ENCODE assay signal across 17 cellular contexts in genomic region chr17:71970312-71970711, GRCh38.
DNase-seq lines count a peak whose midpoint lies in the region; ATAC-seq, FAIRE-seq and TF ChIP-seq lines count a peak whose summit lies in the region.
"Had no signal": no experiment of that assay in that cellular context is flagged by ENCODE, and none has a peak within 500 bp of the region (broad histone marks: within the 10 kb centered on the region; RNA-seq: fewer than 3 reads in every experiment).

No MANE protein-coding gene starts in this region.

- H3K4me3 ChIP-seq in HCT116 (replicated peaks in 1 of 2; ENCODE audit: low read depth in 1 of 2, low read length in 2 of 2), result no peak overlapping the region
- H3K4me3 ChIP-seq in RWPE2 (ENCODE audit: severe bottlenecking), result no peak overlapping the region
- H3K4me3 ChIP-seq in keratinocyte (ENCODE audit: control insufficient read depth in 2 of 3, extremely low read depth in 1 of 3, insufficient read depth in 2 of 3, low read depth in 1 of 3, low read length in 3 of 3), result no peak overlapping the region
- H3K4me3 ChIP-seq in tibial nerve, result no peak overlapping the region
- H3K4me3 ChIP-seq: lower lobe of right lung, pancreas had no signal

- TF ChIP-seq EP300 in tibial nerve (IDR thresholded peaks at IDR 0.05), result no peak

- intact Hi-C loops in HCT116 (cut with micrococcal nuclease), result no loop called here

- no peaks in the 10 kb centered on the region for H3K4me1 Mint-ChIP-seq in stimulated activated effector memory CD8-positive, alpha-beta T cell treated with anti-CD3 and anti-CD28 coated beads, Interleukin-12 subunit alpha, Interleukin-12 subunit beta, amount 100 ng/mL, for 72 hours
- H3K4me1 Mint-ChIP-seq: CD14-positive monocyte had no signal

- no peaks in the 10 kb centered on the region for H3K9me1 ChIP-seq in keratinocyte (ENCODE audit: control insufficient read depth, extremely low read depth, insufficient read depth, low read length)

- H3K36me3 ChIP-seq in HCT116 (ENCODE audit: control insufficient read depth in 1 of 2, insufficient read depth in 2 of 2, low read length in 2 of 2) (no peaks in the 10 kb centered on the region), RWPE2 (ENCODE audit: low read depth) (no peaks in the 10 kb centered on the region), keratinocyte (ENCODE audit: control insufficient read depth in 2 of 2, extremely low read depth in 1 of 2, insufficient read depth in 2 of 2, low read length in 2 of 2) (no peaks in the 10 kb centered on the region), tibial nerve (no peaks in the 10 kb centered on the region)
- H3K36me3 ChIP-seq: lower lobe of right lung, pancreas had no signal

- H3K4me3 Mint-ChIP-seq in stimulated activated effector memory CD8-positive, alpha-beta T cell treated with anti-CD3 and anti-CD28 coated beads, Interleukin-12 subunit alpha, Interleukin-12 subunit beta, amount 100 ng/mL, for 72 hours, result no peak overlapping the region
- H3K4me3 Mint-ChIP-seq: CD14-positive monocyte had no signal

- no peak for TF ChIP-seq RAD21 in HCT116 (IDR thresholded peaks at IDR 0.05; ENCODE audit: low read depth)

- 71 to 74% methylated on average over 1 of the region's 1 CpG for WGBS in tibial nerve, 2 donors

- H3K27me3 ChIP-seq in HCT116 (ENCODE audit: insufficient read depth, low read length), result no peaks in the 10 kb centered on the region
- no peaks in the 10 kb centered on the region for H3K27me3 ChIP-seq in RWPE2 (ENCODE audit: insufficient read depth, poor library complexity, severe bottlenecking)
- H3K27me3 ChIP-seq in keratinocyte (ENCODE audit: control insufficient read depth, extremely low read depth, insufficient read depth, low read length), result no peaks in the 10 kb centered on the region
- H3K27me3 ChIP-seq in tibial nerve, result no peaks in the 10 kb centered on the region
- H3K27me3 ChIP-seq: pancreas had no signal

- H2AFZ ChIP-seq in HCT116 (ENCODE audit: low read depth, low read length, poor library complexity, severe bottlenecking) (no peak overlapping the region), keratinocyte (ENCODE audit: control insufficient read depth, low read length) (no peak overlapping the region)

- no peak for TF ChIP-seq POLR2A in GM12891 (IDR thresholded peaks at IDR 0.05; ENCODE audit: low read depth, low read length)
- TF ChIP-seq POLR2A in HCT116 (IDR thresholded peaks at IDR 0.05; ENCODE audit: borderline replicate concordance, extremely low read depth, insufficient read depth, insufficient read length), result no peak
- no peak for TF ChIP-seq POLR2A in tibial nerve (IDR thresholded peaks at IDR 0.05)

- peaks cover 3% of the 10 kb centered on the region for H3K9me3 Mint-ChIP-seq in stimulated activated effector memory CD8-positive, alpha-beta T cell treated with anti-CD3 and anti-CD28 coated beads, Interleukin-12 subunit alpha, Interleukin-12 subunit beta, amount 100 ng/mL, for 72 hours

- BruUV-seq in HCT116 (replicated peaks; lab: Mats Ljungman, UMichigan), result no TSS peak

- RAD21 ChIA-PET in HCT116 (lab: Charles Lee; ENCODE audit: low non-redundant PET in 1 of 2, low total read pairs in 2 of 2, uncharacterized antibody in 2 of 2, unreplicated experiment in 2 of 2), result no interaction called here

- H3K36me3 Mint-ChIP-seq in stimulated activated effector memory CD8-positive, alpha-beta T cell treated with anti-CD3 and anti-CD28 coated beads, Interleukin-12 subunit alpha, Interleukin-12 subunit beta, amount 100 ng/mL, for 72 hours, result no peaks in the 10 kb centered on the region
- H3K36me3 Mint-ChIP-seq: CD14-positive monocyte had no signal

- H3K27ac ChIP-seq in HCT116 (ENCODE audit: low read depth, low read length) (no peak overlapping the region), RWPE2 (ENCODE audit: poor library complexity, severe bottlenecking) (peak overlapping the region; percentile 16), keratinocyte (ENCODE audit: control insufficient read depth, insufficient read depth, low read length) (peak overlapping the region; percentile 32), tibial nerve (no peak overlapping the region)
- H3K27ac ChIP-seq: lower lobe of right lung, pancreas had no signal

- TF ChIP-seq CTCF in HCT116 (IDR thresholded peaks at IDR 0.05 in 2 of 3, conservative IDR thresholded peaks at IDR 0.05 in 1 of 3; ENCODE audit: borderline replicate concordance in 1 of 3, insufficient read depth in 1 of 3, low read depth in 2 of 3, low read length in 2 of 3) (no peak), RWPE2 (IDR thresholded peaks at IDR 0.05; ENCODE audit: poor library complexity, severe bottlenecking) (no peak), keratinocyte (optimal IDR thresholded peaks at IDR 0.05 in 1 of 3, IDR thresholded peaks at IDR 0.05 in 1 of 3, conservative IDR thresholded peaks at IDR 0.05 in 1 of 3; ENCODE audit: extremely low read depth in 1 of 3, insufficient read depth in 2 of 3, low read length in 3 of 3) (peak; percentile 31 to 43 (median 34)), tibial nerve (IDR thresholded peaks at IDR 0.05) (no peak)

- POLR2A ChIA-PET in HCT116 (lab: Charles Lee), result no interaction called here

- H3K9ac ChIP-seq in HCT116 (ENCODE audit: low read length), result no peak overlapping the region
- no peak overlapping the region for H3K9ac ChIP-seq in keratinocyte (ENCODE audit: control insufficient read depth, extremely low read depth, insufficient read depth, low read length)

- DNase-seq in GM12891 (ENCODE audit: insufficient read length, low spot score) (no peak), HCT116 (ENCODE audit: low read depth, low spot score) (no peak), RWPE2 (ENCODE audit: low spot score) (no peak), keratinocyte (ENCODE audit: low read depth, low spot score) (peak; percentile 71), NCI-H524 (lab: John Stamatoyannopoulos, UW) (no peak), tibial nerve (ENCODE audit: low spot score in 2 of 2) (no peak), MV-4-11 (lab: John Stamatoyannopoulos, UW) (no peak)
- DNase-seq in stimulated activated effector memory CD8-positive, alpha-beta T cell treated with anti-CD3 and anti-CD28 coated beads, Interleukin-12 subunit alpha, Interleukin-12 subunit beta, amount 100 ng/mL, for 72 hours (ENCODE audit: low spot score in 2 of 2), result no peak
- DNase-seq: activated CD4-positive, alpha-beta T cell treated with anti-CD3 and anti-CD28 coated beads for 48 hours; activated gamma-delta T cell; foreskin melanocyte; lower lobe of right lung; pancreas; stimulated activated naive CD8-positive, alpha-beta T cell treated with anti-CD3 and anti-CD28 coated beads, Interleukin-15, Interleukin-2, amounts not matched to agents 100 U/mL and 50 U/mL, for 24 hours; SW 1271 had no signal

- H3K9me3 ChIP-seq in HCT116 (ENCODE audit: control insufficient read depth in 1 of 2, insufficient read depth in 1 of 2, low read depth in 1 of 2, low read length in 2 of 2), result no peaks in the 10 kb centered on the region
- no peaks in the 10 kb centered on the region for H3K9me3 ChIP-seq in RWPE2 (ENCODE audit: severe bottlenecking)
- H3K9me3 ChIP-seq in keratinocyte (ENCODE audit: control insufficient read depth, low read depth, low read length), result no peaks in the 10 kb centered on the region
- no peaks in the 10 kb centered on the region for H3K9me3 ChIP-seq in tibial nerve
- H3K9me3 ChIP-seq: lower lobe of right lung, pancreas had no signal

- no peaks in the 10 kb centered on the region for H3K9me2 ChIP-seq in HCT116 (ENCODE audit: insufficient read depth)

- H3K79me2 ChIP-seq in HCT116 (ENCODE audit: insufficient read depth, low read length) (no peaks in the 10 kb centered on the region), keratinocyte (ENCODE audit: control insufficient read depth, insufficient read depth, low read length) (no peaks in the 10 kb centered on the region)

- CTCF ChIA-PET in HCT116 (lab: Charles Lee), result no interaction called here

- dilution Hi-C loops in keratinocyte (cut with MboI; ENCODE audit: extremely low pct_ligation_motif_present, low sequenced_read_pairs), result no loop called here

- H3K4me2 ChIP-seq in HCT116 (ENCODE audit: low read length) (no peak overlapping the region), keratinocyte (ENCODE audit: control insufficient read depth, extremely low read depth, insufficient read depth, low read depth, low read length) (no peak overlapping the region)

- ATAC-seq in HCT116 (0 out of 2 replicates have a peak, but pooled peaks have one; percentile 40), RWPE2 (ENCODE audit: low read depth) (peak; percentile 99)
- ATAC-seq in stimulated activated effector memory CD8-positive, alpha-beta T cell treated with anti-CD3 and anti-CD28 coated beads, Interleukin-12 subunit alpha, Interleukin-12 subunit beta, amount 100 ng/mL, for 72 hours, result no peak
- ATAC-seq: lower lobe of right lung; stimulated activated naive CD8-positive, alpha-beta T cell treated with anti-CD3 and anti-CD28 coated beads, Interleukin-15, Interleukin-2, amounts not matched to agents 100 U/mL and 50 U/mL, for 24 hours had no signal

- H4K20me1 ChIP-seq in HCT116 (ENCODE audit: insufficient read depth), result no peaks in the 10 kb centered on the region
- H4K20me1 ChIP-seq in keratinocyte (ENCODE audit: control insufficient read depth, extremely low read depth, insufficient read depth, low read length), result no peaks in the 10 kb centered on the region

- H3K27ac Mint-ChIP-seq in stimulated activated effector memory CD8-positive, alpha-beta T cell treated with anti-CD3 and anti-CD28 coated beads, Interleukin-12 subunit alpha, Interleukin-12 subunit beta, amount 100 ng/mL, for 72 hours, result no peak overlapping the region
- H3K27ac Mint-ChIP-seq: CD14-positive monocyte had no signal

- H3K4me1 ChIP-seq in HCT116 (ENCODE audit: control insufficient read depth in 1 of 2, insufficient read depth in 2 of 2, low read length in 2 of 2), result peaks cover 0 to 8% of the 10 kb centered on the region in 2 experiments; a peak in 1 of 4 replicates
- H3K4me1 ChIP-seq in RWPE2 (ENCODE audit: insufficient read depth, poor library complexity, severe bottlenecking), result peaks cover 16% of the 10 kb centered on the region
- peaks cover 17% of the 10 kb centered on the region for H3K4me1 ChIP-seq in keratinocyte (ENCODE audit: control insufficient read depth, extremely low read depth, insufficient read depth, low read length)
- H3K4me1 ChIP-seq in tibial nerve, result peaks cover 0 to 11% (median 5%) of the 10 kb centered on the region in 4 donors
- H3K4me1 ChIP-seq: lower lobe of right lung, pancreas had no signal

- FAIRE-seq in GM12891 (lab: Jason Lieb, UNC) (no peak), keratinocyte (lab: Jason Lieb, UNC) (peak; percentile 99)
- FAIRE-seq: colon, pancreas had no signal

TF ChIP-seq in GM12891, 5 proteins besides CTCF, POLR2A, EP300 and RAD21 (continues in another document):
- TF ChIP-seq PAX5 (IDR thresholded peaks at IDR 0.05; ENCODE audit: insufficient read depth, low read length, severe bottlenecking) (no peak), SPI1 (IDR thresholded peaks at IDR 0.05; ENCODE audit: low read depth, low read length) (peak; percentile 75), POU2F2 (IDR thresholded peaks at IDR 0.05; ENCODE audit: low read depth, low read length) (no peak)

TF ChIP-seq in HCT116, 20 proteins besides CTCF, POLR2A, EP300 and RAD21:
- 0 out of 2 replicates have a peak, but pooled peaks have one; percentile 17 for TF ChIP-seq SP1 (IDR thresholded peaks at IDR 0.05; ENCODE audit: low read depth)
- TF ChIP-seq EZH2phosphoT487 (IDR thresholded peaks at IDR 0.05; ENCODE audit: borderline replicate concordance), result no peak
- peak; percentile 43; the same call in 1 of the 2 replicates for TF ChIP-seq CBX3 (IDR thresholded peaks at IDR 0.05; ENCODE audit: low read depth)
- TF ChIP-seq JUND (IDR thresholded peaks at IDR 0.05), result peak; percentile 47; the same call in 1 of the 2 replicates

Comparison
In these comparisons a context has a peak if more than half of its experiments do, and no peak if none do; other contexts are left out.
1. H3K27ac ChIP-seq: peak in RWPE2 (single experiment) and keratinocyte (single experiment); none in HCT116 (single experiment) and tibial nerve (0 of 4).
2. CTCF ChIP-seq: peak in keratinocyte (3 of 3); none in HCT116 (0 of 3), RWPE2 (single experiment) and tibial nerve (0 of 5).